23 cellular contexts compared by ENCODE assay signal in the genomic region with DNA sequence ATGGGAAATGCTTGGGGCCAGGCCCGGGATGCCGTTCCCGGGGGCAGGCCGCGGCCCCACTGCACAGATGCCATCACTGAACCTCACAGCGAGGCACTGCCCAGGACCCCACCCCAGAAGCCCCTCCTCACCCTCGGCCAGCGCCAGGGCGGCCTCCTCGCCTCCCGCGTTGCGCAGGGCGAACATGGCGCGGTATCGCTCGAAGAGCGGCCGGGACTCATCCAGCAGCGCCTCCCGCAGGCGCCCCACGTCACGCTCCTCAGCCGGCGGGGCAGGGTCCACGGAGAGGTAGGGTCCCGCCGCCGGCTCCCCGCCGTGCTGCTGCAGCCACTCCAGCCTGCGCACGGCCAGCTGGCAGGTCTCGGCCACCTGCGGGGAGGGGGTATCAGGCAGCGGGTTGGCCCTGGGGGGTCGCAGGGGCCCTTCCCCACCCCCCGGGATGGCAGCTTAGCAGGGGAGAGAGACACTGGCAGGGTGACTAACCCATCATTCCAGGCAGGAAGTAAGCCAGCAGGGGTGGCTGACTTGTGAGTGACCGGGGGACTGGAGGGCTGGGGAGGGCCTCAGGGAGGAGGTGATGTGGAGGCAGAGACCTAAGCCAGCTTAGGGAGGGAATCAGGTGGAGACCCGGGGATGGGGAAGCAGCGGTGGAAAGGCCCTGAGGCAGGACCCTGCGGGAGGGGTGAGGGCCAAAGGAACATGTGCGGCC. TPM values are rescaled to one million over a fixed set of nuclear protein-coding genes. Genes with fewer than 3 reads are reported as not detected.
"Had no signal": no experiment of that assay in that cellular context is flagged by ENCODE, and none has a peak within 500 bp of the region (broad histone marks: within the 10 kb centered on the region; RNA-seq: fewer than 3 reads in every experiment).

No MANE protein-coding gene starts in this region.

- H3K27me3 Mint-ChIP-seq: activated CD4-positive, alpha-beta memory T cell treated with anti-CD3 and anti-CD28 coated beads for 36 hours; activated naive CD8-positive, alpha-beta T cell treated with anti-CD3 and anti-CD28 coated beads for 36 hours; activated T-helper 17 cell treated with anti-CD3 and anti-CD28 coated beads, Interleukin-2, amount 50 U/mL, for 72 hours; central memory CD8-positive, alpha-beta T cell; progenitor cell of endocrine pancreas; stimulated activated naive CD8-positive, alpha-beta T cell treated with anti-CD3 and anti-CD28 coated beads, Interleukin-15, amount 100 ng/mL, for 72 hours; type B pancreatic cell had no signal

- H3K4me3 ChIP-seq: coronary artery, gastrocnemius medialis, left lung, testis had no signal

- H3K9me3 ChIP-seq: gastrocnemius medialis, left lung, testis had no signal

- H3K9me3 Mint-ChIP-seq: activated CD4-positive, alpha-beta memory T cell treated with anti-CD3 and anti-CD28 coated beads for 36 hours; activated naive CD8-positive, alpha-beta T cell treated with anti-CD3 and anti-CD28 coated beads for 36 hours; activated T-helper 17 cell treated with anti-CD3 and anti-CD28 coated beads, Interleukin-2, amount 50 U/mL, for 72 hours; central memory CD8-positive, alpha-beta T cell; stimulated activated naive CD8-positive, alpha-beta T cell treated with anti-CD3 and anti-CD28 coated beads, Interleukin-15, amount 100 ng/mL, for 72 hours; type B pancreatic cell had no signal

- H3K4me3 Mint-ChIP-seq: activated CD4-positive, alpha-beta memory T cell treated with anti-CD3 and anti-CD28 coated beads for 36 hours; activated naive CD8-positive, alpha-beta T cell treated with anti-CD3 and anti-CD28 coated beads for 36 hours; activated T-helper 17 cell treated with anti-CD3 and anti-CD28 coated beads, Interleukin-2, amount 50 U/mL, for 72 hours; central memory CD8-positive, alpha-beta T cell; stimulated activated naive CD8-positive, alpha-beta T cell treated with anti-CD3 and anti-CD28 coated beads, Interleukin-15, amount 100 ng/mL, for 72 hours; type B pancreatic cell had no signal

- DNase-seq: activated CD4-positive, alpha-beta memory T cell treated with anti-CD3 and anti-CD28 coated beads for 36 hours; activated naive CD4-positive, alpha-beta T cell; activated naive CD8-positive, alpha-beta T cell treated with anti-CD3 and anti-CD28 coated beads for 36 hours; anterior cingulate cortex; brain microvascular endothelial cell; gastrocnemius medialis; head of caudate nucleus; kidney; midbrain; stimulated activated CD4-positive, alpha-beta T cell treated with anti-CD3 and anti-CD28 coated beads, Interleukin-2, amount 100 ng/mL, for 24 hours; stimulated activated naive CD8-positive, alpha-beta T cell treated with anti-CD3 and anti-CD28 coated beads, Interleukin-15, amount 100 ng/mL, for 72 hours; testis had no signal

- H3K27me3 ChIP-seq: brain microvascular endothelial cell, gastrocnemius medialis, left lung, testis had no signal

- H3K27ac Mint-ChIP-seq: activated CD4-positive, alpha-beta memory T cell treated with anti-CD3 and anti-CD28 coated beads for 36 hours; activated naive CD8-positive, alpha-beta T cell treated with anti-CD3 and anti-CD28 coated beads for 36 hours; activated T-helper 17 cell treated with anti-CD3 and anti-CD28 coated beads, Interleukin-2, amount 50 U/mL, for 72 hours; progenitor cell of endocrine pancreas; stimulated activated naive CD8-positive, alpha-beta T cell treated with anti-CD3 and anti-CD28 coated beads, Interleukin-15, amount 100 ng/mL, for 72 hours; type B pancreatic cell had no signal

- H3K4me1 ChIP-seq: gastrocnemius medialis, left lung, testis had no signal

- FAIRE-seq: kidney, TTC549 had no signal

- H3K4me1 Mint-ChIP-seq: activated T-helper 17 cell treated with anti-CD3 and anti-CD28 coated beads, Interleukin-2, amount 50 U/mL, for 72 hours had no signal

- H3K27ac ChIP-seq: brain microvascular endothelial cell, coronary artery, gastrocnemius medialis, left lung, testis had no signal

RNA-seq across cellular contexts. Expression of gene SMIM44, which starts 9.0 kb away (rescaled TPM):
- total RNA-seq: activated CD4-positive, alpha-beta memory T cell treated with anti-CD3 and anti-CD28 coated beads for 36 hours; activated naive CD8-positive, alpha-beta T cell treated with anti-CD3 and anti-CD28 coated beads for 36 hours; activated T-helper 17 cell treated with anti-CD3 and anti-CD28 coated beads, Interleukin-2, amount 50 U/mL, for 72 hours; esophagus mucosa; gastrocnemius medialis; kidney; left lung; lung microvascular endothelial cell; omental fat pad; progenitor cell of endocrine pancreas; T-helper 2 cell treated with Interferon-gamma antibody and Interleukin-4, amounts not matched to agents 100 ng/mL and 5 ng/mL, for 36 hours; testis had no signal

RNA-seq across cellular contexts. Expression of gene SMIM24, which starts 12.0 kb away (rescaled TPM):
- total RNA-seq: activated CD4-positive, alpha-beta memory T cell treated with anti-CD3 and anti-CD28 coated beads for 36 hours; esophagus mucosa; gastrocnemius medialis; left lung; lung microvascular endothelial cell; omental fat pad had no signal

RNA-seq across cellular contexts. Expression of gene TEKTIP1, which starts 46.7 kb away (rescaled TPM):
- total RNA-seq: gastrocnemius medialis, lung microvascular endothelial cell had no signal
